7 cellular contexts compared by ENCODE assay signal in genomic region chr12:101410169-101410568, GRCh38. TPM values are rescaled to one million over a fixed set of nuclear protein-coding genes. Genes with fewer than 3 reads are reported as not detected.
A peak's percentile ranks its signal among the peaks of the same experiment; 100 is the strongest.
DNase-seq lines count a peak whose midpoint lies in the region; ATAC-seq, FAIRE-seq and TF ChIP-seq lines count a peak whose summit lies in the region.
"Not testable (repeated sequence)": the region's sequence is repeated elsewhere in the genome, so short reads cannot be mapped to it uniquely, and the experiment has no call there.

No MANE protein-coding gene starts in this region.

- not testable (repeated sequence) for H3K4me3 ChIP-seq in CD4-positive, CD25-positive, alpha-beta regulatory T cell (ENCODE audit: low read depth, low read length); HEK293 (ENCODE audit: low read depth, low read length); K562; HepG2 (replicated peaks in 1 of 3; ENCODE audit: insufficient read depth in 1 of 3, low read depth in 2 of 3, low read length in 3 of 3); osteoblast (ENCODE audit: insufficient read depth, low read length)

- not testable (repeated sequence) for H3K9me3 ChIP-seq in CD4-positive, CD25-positive, alpha-beta regulatory T cell (ENCODE audit: control insufficient read depth in 2 of 2, low read length in 2 of 2); HEK293 (ENCODE audit: control insufficient read depth, insufficient read depth, low read depth, low read length); K562 (replicated peaks; ENCODE audit: control insufficient read depth, insufficient read depth, low read depth, low read length); HepG2 (ENCODE audit: low read length); osteoblast (ENCODE audit: low read depth, low read length)

- not testable (repeated sequence) for H3K9ac ChIP-seq in K562 (ENCODE audit: insufficient read depth in 1 of 2, low read depth in 2 of 2, low read length in 2 of 2); HepG2 (ENCODE audit: insufficient read depth, low read depth, low read length)

- H3K27me3 Mint-ChIP-seq in CD4-positive, CD25-positive, alpha-beta regulatory T cell; Calu3 (ENCODE audit: unreplicated experiment); nephron (ENCODE audit: low read depth): not testable (repeated sequence)

- not testable (repeated sequence) for H3K9me1 ChIP-seq in K562 (ENCODE audit: control insufficient read depth, insufficient read depth, low read length)

- not testable (repeated sequence) for BruUV-seq in Calu3 (replicated peaks; lab: Mats Ljungman, UMichigan); K562 (replicated peaks; lab: Mats Ljungman, UMichigan); HepG2 (replicated peaks; lab: Mats Ljungman, UMichigan)

- H3K4me3 Mint-ChIP-seq in CD4-positive, CD25-positive, alpha-beta regulatory T cell: peak overlapping the region in 3 of 4 donors; percentile 29 to 96 (median 44)
- not testable (repeated sequence) for H3K4me3 Mint-ChIP-seq in Calu3 (ENCODE audit: low read depth, unreplicated experiment)
- peak overlapping the region; percentile 22 to 98 (median 31) for H3K4me3 Mint-ChIP-seq in nephron

- H3K79me2 ChIP-seq in K562 (ENCODE audit: control insufficient read depth, insufficient read depth, low read length): peaks cover 39% of the 10 kb centered on the region
- peaks cover 24% of the 10 kb centered on the region for H3K79me2 ChIP-seq in HepG2 (ENCODE audit: insufficient read depth, low read length)
- H3K79me2 ChIP-seq in osteoblast (ENCODE audit: insufficient read depth, low read length): peaks cover 25% of the 10 kb centered on the region

- not testable (repeated sequence) for ATAC-seq in CD4-positive, CD25-positive, alpha-beta regulatory T cell (ENCODE audit: low read depth in 2 of 2); K562; HepG2

- peaks cover 20% of the 10 kb centered on the region for H3K4me1 ChIP-seq in CD4-positive, CD25-positive, alpha-beta regulatory T cell (ENCODE audit: control insufficient read depth, insufficient read depth, low read length, poor library complexity, severe bottlenecking)
- not testable (repeated sequence) for H3K4me1 ChIP-seq in HEK293 (ENCODE audit: control insufficient read depth, insufficient read depth, low read length); osteoblast (ENCODE audit: insufficient read depth, low read length)
- H3K4me1 ChIP-seq in K562 (replicated peaks in 1 of 2; ENCODE audit: control insufficient read depth in 2 of 2, insufficient read depth in 2 of 2, low read length in 2 of 2) (peaks cover 9 to 14% of the 10 kb centered on the region in 2 experiments; a peak in 3 of 5 replicates), HepG2 (ENCODE audit: insufficient read depth, low read length) (peaks cover 21% of the 10 kb centered on the region)

- intact Hi-C loops in Calu3 (cut with micrococcal nuclease; ENCODE audit: unreplicated experiment) (loop anchor here (10.0 kb wide), 1 partner anchor 155 kb away; no protein-coding TSS in a partner anchor), K562 (cut with micrococcal nuclease) (loop anchor here (5.0 to 10.0 kb wide), 5 partner anchors 165 to 507 kb away; no protein-coding TSS in a partner anchor), HepG2 (cut with micrococcal nuclease; ENCODE audit: unreplicated experiment) (loop anchor here (5.0 kb wide), 1 partner anchor 347 kb away; no protein-coding TSS in a partner anchor)

- not testable (repeated sequence) for H3K27me3 ChIP-seq in CD4-positive, CD25-positive, alpha-beta regulatory T cell (ENCODE audit: control insufficient read depth, insufficient read depth, low read length); K562 (ENCODE audit: control insufficient read depth in 2 of 2, insufficient read depth in 2 of 2, low read length in 2 of 2); HepG2 (ENCODE audit: control insufficient read depth in 1 of 2, insufficient read depth in 2 of 2, low read length in 2 of 2); osteoblast (ENCODE audit: insufficient read depth, low read length)

- TF ChIP-seq EP300 in K562 (IDR thresholded peaks at IDR 0.05; ENCODE audit: low read length); HepG2 (IDR thresholded peaks at IDR 0.05; ENCODE audit: low read depth in 2 of 2, low read length in 2 of 2); HepG2 (CRISPR knock-in tag; IDR thresholded peaks at IDR 0.05; ENCODE audit: borderline replicate concordance): not testable (repeated sequence)

- not testable (repeated sequence) for H3K36me3 Mint-ChIP-seq in CD4-positive, CD25-positive, alpha-beta regulatory T cell; nephron (ENCODE audit: low read depth)
- peaks cover 27% of the 10 kb centered on the region for H3K36me3 Mint-ChIP-seq in Calu3 (ENCODE audit: insufficient read depth, unreplicated experiment)

- 33% methylated on average over 8 of the region's 8 CpGs for WGBS in K562 (ENCODE audit: insufficient coverage, low coverage, missing lambda C conversion rate)
- 54% methylated on average over 8 of the region's 8 CpGs for WGBS in HepG2 (ENCODE audit: low lambda C conversion rate)

- not testable (repeated sequence) for H4K20me1 ChIP-seq in K562 (replicated peaks; ENCODE audit: control insufficient read depth, insufficient read depth, low read length); HepG2 (ENCODE audit: insufficient read depth, low read length)
- H4K20me1 ChIP-seq in osteoblast (ENCODE audit: insufficient read depth, low read length): peaks cover 17% of the 10 kb centered on the region

- in situ Hi-C loops in K562 (cut with MboI) (loop anchor here (5.0 to 25.0 kb wide), 3 partner anchors 352 to 1402 kb away; no protein-coding TSS in a partner anchor), HepG2 (cut with HindIII; ENCODE audit: extremely low pct_ligation_motif_present, low pct_unique_long_range_greater_than_20kb) (loop anchor here (10.0 to 25.0 kb wide), 2 partner anchors 352 to 425 kb away; partner anchors contain the start of gene GNPTAB)

- H3K4me2 ChIP-seq in K562 (ENCODE audit: insufficient read depth, low read length); HepG2 (ENCODE audit: low read depth, low read length); osteoblast (ENCODE audit: insufficient read depth, low read length): not testable (repeated sequence)

- DNase-seq in CD4-positive, CD25-positive, alpha-beta regulatory T cell; HepG2 (ENCODE audit: low spot score): not testable (repeated sequence)
- DNase-seq in Calu3: peak; percentile 13
- peak in 1 of 4 experiments; percentile 34 for DNase-seq in K562 (ENCODE audit: extremely low read depth in 1 of 4, low spot score in 3 of 4)
- peak; percentile 9 for DNase-seq in osteoblast (ENCODE audit: insufficient read length, low spot score, missing footprints)

- H3K4me1 Mint-ChIP-seq in CD4-positive, CD25-positive, alpha-beta regulatory T cell: peaks cover 12 to 29% (median 21%) of the 10 kb centered on the region in 4 donors
- not testable (repeated sequence) for H3K4me1 Mint-ChIP-seq in Calu3 (ENCODE audit: low read depth, unreplicated experiment)
- peaks cover 26% of the 10 kb centered on the region for H3K4me1 Mint-ChIP-seq in nephron

- not testable (repeated sequence) for H3K27ac ChIP-seq in CD4-positive, CD25-positive, alpha-beta regulatory T cell (ENCODE audit: insufficient read depth, low read length, poor library complexity, severe bottlenecking); HEK293 (ENCODE audit: extremely low read depth, low read depth, low read length); K562 (ENCODE audit: extremely low read depth, low read depth, low read length); HepG2 (ENCODE audit: extremely low read length, insufficient read depth, low read length); osteoblast (ENCODE audit: low read depth, low read length)

- POLR2A ChIA-PET in HEK293 (lab: Yijun Ruan, JAX); K562 (lab: Yijun Ruan, JAX): not testable (repeated sequence)
- POLR2A ChIA-PET in HepG2 (lab: Yijun Ruan, JAX): interaction anchor here (1.4 kb wide), 1 partner anchor 420 kb away, joined by 4 read pairs; the partner anchor contains the start of gene GNPTAB

- CTCF ChIA-PET in Calu3 (lab: Charles Lee); HEK293 (lab: Yijun Ruan, JAX); K562 (lab: Yijun Ruan, JAX; ENCODE audit: low intra/inter-chr PET ratio); HepG2 (lab: Yijun Ruan, JAX; ENCODE audit: low intra/inter-chr PET ratio, low total read pairs): not testable (repeated sequence)

- not testable (repeated sequence) for FAIRE-seq in K562 (lab: Jason Lieb, UNC); HepG2 (lab: Jason Lieb, UNC)

- H2AFZ ChIP-seq in K562 (ENCODE audit: low read depth, low read length); HepG2 (ENCODE audit: low read length); osteoblast (ENCODE audit: low read length): not testable (repeated sequence)

- TF ChIP-seq POLR2A in K562 (conservative IDR thresholded peaks at IDR 0.05); HepG2 (IDR thresholded peaks at IDR 0.05; ENCODE audit: insufficient read depth in 1 of 2, low read depth in 2 of 2, low read length in 2 of 2): not testable (repeated sequence)

- not testable (repeated sequence) for H3K9me3 Mint-ChIP-seq in CD4-positive, CD25-positive, alpha-beta regulatory T cell; Calu3 (ENCODE audit: low read depth, unreplicated experiment); nephron

- H3K27ac Mint-ChIP-seq in CD4-positive, CD25-positive, alpha-beta regulatory T cell; Calu3 (ENCODE audit: unreplicated experiment): not testable (repeated sequence)
- peak overlapping the region in 1 of 3 experiments; percentile 25 for H3K27ac Mint-ChIP-seq in nephron

- H3K36me3 ChIP-seq in CD4-positive, CD25-positive, alpha-beta regulatory T cell (ENCODE audit: control insufficient read depth, insufficient read depth, low read length); HEK293 (ENCODE audit: control insufficient read depth in 2 of 2, insufficient read depth in 1 of 2, low read length in 2 of 2); K562 (ENCODE audit: control insufficient read depth, insufficient read depth, low read length); HepG2 (replicated peaks in 1 of 2; ENCODE audit: control insufficient read depth in 1 of 2, insufficient read depth in 2 of 2, low read length in 2 of 2); osteoblast (ENCODE audit: insufficient read depth, low read length): not testable (repeated sequence)

- not testable (repeated sequence) for TF ChIP-seq CTCF in Calu3 (IDR thresholded peaks at IDR 0.05; ENCODE audit: unreplicated experiment); HEK293 (tag by site-specific recombination; IDR thresholded peaks at IDR 0.05); K562 (IDR thresholded peaks at IDR 0.05 in 2 of 3, conservative IDR thresholded peaks at IDR 0.05 in 1 of 3; ENCODE audit: insufficient read depth in 2 of 3, low read depth in 1 of 3, low read length in 3 of 3); HepG2 (CRISPR knock-in tag; IDR thresholded peaks at IDR 0.05); nephron (IDR thresholded peaks at IDR 0.05; ENCODE audit: unreplicated experiment in 3 of 3); osteoblast (IDR thresholded peaks at IDR 0.05; ENCODE audit: extremely low read depth, low read depth, low read length)

- not testable (repeated sequence) for TF ChIP-seq RAD21 in K562 (CRISPR knock-in tag; conservative IDR thresholded peaks at IDR 0.05 in 1 of 2, IDR thresholded peaks at IDR 0.05 in 1 of 2); HepG2 (CRISPR knock-in tag; IDR thresholded peaks at IDR 0.05)

RNA-seq across cellular contexts. Expression of gene ARL1, which starts 2.6 kb away (rescaled TPM):
- total RNA-seq in CD4-positive, CD25-positive, alpha-beta regulatory T cell: 28.7 TPM
- 10 to 100 TPM; 27.9 to 46.2 (median 30.9) TPM for polyA plus RNA-seq in CD4-positive, CD25-positive, alpha-beta regulatory T cell
- total RNA-seq in Calu3 (2022): 131 and 134 TPM in 2 replicates
- 89.8 and 136 TPM in 2 replicates for total RNA-seq in K562 (2011; cell fraction: chromatin; rRNA removed; ENCODE audit: low replicate concordance)
- 61.7 and 72.4 TPM in 2 replicates for total RNA-seq in K562 (2011; cell fraction: nucleolus; rRNA removed)
- total RNA-seq in K562 (2011; cell fraction: nucleoplasm; rRNA removed): 113 and 145 TPM in 2 replicates
- 52.5 and 53.0 TPM in 2 replicates for total RNA-seq in K562 (2014; rRNA removed)
- total RNA-seq in K562 (2014; rRNA removed; fragmentation: Illumina TruSeq; extraction: Trizol): 68.6 and 82.2 TPM in 2 replicates
- 61.2 and 64.4 TPM in 2 replicates for total RNA-seq in K562 (2015; rRNA removed; fragmentation: Illumina TruSeq; extraction: Trizol)
- 68.5 and 70.6 TPM in 2 replicates for total RNA-seq in K562 (2021)
- polyA plus RNA-seq in K562 (2011; rRNA removed): 116 and 124 TPM in 2 replicates
- polyA plus RNA-seq in K562 (2011; cell fraction: cytosol; rRNA removed): 16.4 and 47.3 TPM in 2 replicates
- 30.2 and 53.8 TPM in 2 replicates for polyA plus RNA-seq in K562 (2011; cell fraction: nucleus; rRNA removed)
- polyA plus RNA-seq in K562 (2012): 55.1 and 66.1 TPM in 2 replicates
- polyA plus RNA-seq in K562 (2014; fragmentation: Illumina TruSeq; extraction: Trizol): 83.4 and 83.6 TPM in 2 replicates
- 100 to 1,000 TPM; 126 to 127 TPM for polyA plus RNA-seq in K562 (2014; fragmentation: Nextera tagmentation; extraction: Ambion mirVana)
- 61.0 and 83.8 TPM in 2 replicates for polyA plus RNA-seq in K562 (2014; rRNA removed)
- 151 and 192 TPM in 2 replicates for polyA minus RNA-seq in K562 (2011; rRNA and poly(A)+ RNA removed)
- 37.4 and 50.3 TPM in 2 replicates for polyA minus RNA-seq in K562 (2011; cell fraction: cytosol; rRNA and poly(A)+ RNA removed)
- polyA minus RNA-seq in K562 (2011; cell fraction: nucleus; rRNA and poly(A)+ RNA removed): 49.9 and 107 TPM in 2 replicates
- total RNA-seq in HepG2 (2016; rRNA removed; fragmentation: Illumina TruSeq; extraction: Trizol): 114 and 123 TPM in 2 replicates
- 20.3 and 24.1 TPM in 2 replicates for total RNA-seq in HepG2 (2016; cell fraction: cytosol; rRNA removed; fragmentation: Illumina TruSeq; extraction: Trizol; ENCODE audit: low read depth)
- total RNA-seq in HepG2 (2016; cell fraction: insoluble cytoplasmic fraction; rRNA removed; fragmentation: Illumina TruSeq; extraction: Trizol): 108 and 128 TPM in 2 replicates
- total RNA-seq in HepG2 (2016; cell fraction: membrane; rRNA removed; fragmentation: Illumina TruSeq; extraction: Trizol): 24.8 and 32.5 TPM in 2 replicates
- 83.1 and 87.5 TPM in 2 replicates for total RNA-seq in HepG2 (2016; cell fraction: nucleus; rRNA removed; fragmentation: Illumina TruSeq; extraction: Trizol)
- 62.9 and 90.9 TPM in 2 replicates for polyA plus RNA-seq in HepG2 (2011; rRNA removed)
- polyA plus RNA-seq in HepG2 (2011; cell fraction: cytosol; rRNA removed): 39.9 and 47.5 TPM in 2 replicates
- polyA plus RNA-seq in HepG2 (2011; cell fraction: nucleus; rRNA removed): 26.1 and 26.2 TPM in 2 replicates
- polyA plus RNA-seq in HepG2 (2012): 64.1 and 96.4 TPM in 2 replicates
- 11.0 and 14.7 TPM in 2 replicates for polyA plus RNA-seq in HepG2 (2016; cell fraction: cytosol; fragmentation: Illumina TruSeq; extraction: Trizol; ENCODE audit: low read depth)
- polyA plus RNA-seq in HepG2 (2016; cell fraction: insoluble cytoplasmic fraction; fragmentation: Illumina TruSeq; extraction: Trizol; ENCODE audit: low read depth): 102 and 120 TPM in 2 replicates
- 14.7 and 15.1 TPM in 2 replicates for polyA plus RNA-seq in HepG2 (2016; cell fraction: membrane; fragmentation: Illumina TruSeq; extraction: Trizol; ENCODE audit: low read depth)
- polyA plus RNA-seq in HepG2 (2016; cell fraction: nucleus; fragmentation: Illumina TruSeq; extraction: Trizol; ENCODE audit: insufficient read depth, low read depth): 119 and 126 TPM in 2 replicates
- polyA minus RNA-seq in HepG2 (2011; rRNA and poly(A)+ RNA removed; ENCODE audit: low replicate concordance): 26.3 and 38.0 TPM in 2 replicates
- polyA minus RNA-seq in HepG2 (2011; cell fraction: cytosol; rRNA and poly(A)+ RNA removed): 52.1 and 54.3 TPM in 2 replicates
- polyA minus RNA-seq in HepG2 (2011; cell fraction: nucleus; rRNA and poly(A)+ RNA removed): 121 and 129 TPM in 2 replicates
- total RNA-seq in osteoblast: 90.8 and 94.9 TPM in 2 replicates
